Comparison of ENCODE assay signal across 37 cellular contexts in genomic region chr20:9920908-9921307, GRCh38.
"Had no signal": no experiment of that assay in that cellular context is flagged by ENCODE, and none has a peak within 500 bp of the region (broad histone marks: within the 10 kb centered on the region; RNA-seq: fewer than 3 reads in every experiment).

No MANE protein-coding gene starts in this region.

- FAIRE-seq: astrocyte, TTC549 had no signal

- H3K27me3 ChIP-seq: adrenal gland, body of pancreas, brain microvascular endothelial cell, breast epithelium had no signal

- H3K27me3 Mint-ChIP-seq: activated naive CD8-positive, alpha-beta T cell treated with anti-CD3 and anti-CD28 coated beads for 36 hours had no signal

- H3K9me3 ChIP-seq: adrenal gland, body of pancreas, breast epithelium had no signal

- H3K4me3 Mint-ChIP-seq: activated CD4-positive, alpha-beta memory T cell treated with anti-CD3 and anti-CD28 coated beads, Interleukin-2, amount 10 ng/mL, durations not matched to agents 7 days and 5 days; activated CD4-positive, alpha-beta T cell treated with anti-CD3 and anti-CD28 coated beads for 36 hours; activated CD4-positive, alpha-beta T cell treated with anti-CD3 and anti-CD28 coated beads, Interleukin-2, amount 10 ng/mL, durations not matched to agents 7 days and 5 days; activated CD8-positive, alpha-beta memory T cell treated with anti-CD3 and anti-CD28 coated beads, Interleukin-2, amount 10 ng/mL, durations not matched to agents 7 days and 5 days; activated CD8-positive, alpha-beta T cell treated with anti-CD3 and anti-CD28 coated beads, Interleukin-2, amount 10 ng/mL, durations not matched to agents 7 days and 5 days; activated naive CD4-positive, alpha-beta T cell treated with anti-CD3 and anti-CD28 coated beads for 36 hours; activated naive CD8-positive, alpha-beta T cell treated with anti-CD3 and anti-CD28 coated beads for 36 hours; activated T-cell treated with anti-CD3 and anti-CD28 coated beads, Interleukin-2, amount 50 U/mL, for 24 hours; T-helper 1 cell treated with Interleukin-12 subunit alpha and Interleukin-12 subunit beta and Interleukin-4 antibody, amounts not matched to agents 30 μg/mL and 1 μg/mL, for 36 hours; T-helper 2 cell treated with Interferon-gamma antibody and Interleukin-4, amounts not matched to agents 5 μg/mL and 100 μg/mL, for 36 hours; WTC11 had no signal

- H3K4me3 ChIP-seq: adrenal gland, body of pancreas, breast epithelium had no signal

- H3K27ac ChIP-seq: adrenal gland, body of pancreas, brain microvascular endothelial cell, breast epithelium, WERI-Rb-1 had no signal

- DNase-seq: activated CD4-positive, alpha-beta memory T cell treated with anti-CD3 and anti-CD28 coated beads, Interleukin-2, amount 10 ng/mL, durations not matched to agents 7 days and 5 days; activated CD4-positive, alpha-beta T cell treated with anti-CD3 and anti-CD28 coated beads for 1 hour; activated CD4-positive, alpha-beta T cell treated with anti-CD3 and anti-CD28 coated beads for 36 hours; activated CD4-positive, alpha-beta T cell treated with anti-CD3 and anti-CD28 coated beads for 48 hours; activated CD4-positive, alpha-beta T cell treated with anti-CD3 and anti-CD28 coated beads, Interleukin-2, amount 10 ng/mL, durations not matched to agents 7 days and 5 days; activated CD4-positive, alpha-beta T cell treated with anti-CD3 and anti-CD28 coated beads, Interleukin-2, amount 50 U/mL, for 48 hours; activated CD4-positive, CD25-positive, alpha-beta regulatory T cell; activated CD8-positive, alpha-beta memory T cell treated with anti-CD3 and anti-CD28 coated beads for 24 hours; activated CD8-positive, alpha-beta memory T cell treated with anti-CD3 and anti-CD28 coated beads, Interleukin-2, amount 10 ng/mL, durations not matched to agents 7 days and 5 days; activated CD8-positive, alpha-beta memory T cell treated with anti-CD3 and anti-CD28 coated beads, Interleukin-2, amount 50 U/mL, for 48 hours; activated CD8-positive, alpha-beta T cell treated with anti-CD3 and anti-CD28 coated beads, Interleukin-2, amount 10 ng/mL, durations not matched to agents 7 days and 5 days; activated effector memory CD4-positive, alpha-beta T cell treated with anti-CD3 and anti-CD28 coated beads, Interleukin-2, amount 50 U/mL, for 16 hours; activated gamma-delta T cell treated with Interleukin-2 at 50 U/mL for 16 hours; activated naive CD4-positive, alpha-beta T cell; activated naive CD4-positive, alpha-beta T cell treated with anti-CD3 and anti-CD28 coated beads for 36 hours; activated naive CD4-positive, alpha-beta T cell treated with anti-CD3 and anti-CD28 coated beads, Interleukin-2, amount 50 U/mL, for 16 hours; activated naive CD8-positive, alpha-beta T cell treated with anti-CD3 and anti-CD28 coated beads for 36 hours; activated T-cell treated with anti-CD3 and anti-CD28 coated beads, Interleukin-2, amount 50 U/mL, for 24 hours; activated T-cell treated with anti-CD3 and anti-CD28 coated beads, Interleukin-2, amount 50 U/mL, for 48 hours; adrenal gland; amniotic stem cell; aorta; body of pancreas; brain microvascular endothelial cell; central memory CD4-positive, alpha-beta T cell; T-helper 1 cell; T-helper 2 cell; T-helper 9 cell; WERI-Rb-1 had no signal

- H3K36me3 ChIP-seq: adrenal gland, brain microvascular endothelial cell, breast epithelium, WERI-Rb-1 had no signal

- H3K9me3 Mint-ChIP-seq: activated CD4-positive, alpha-beta memory T cell treated with anti-CD3 and anti-CD28 coated beads, Interleukin-2, amount 10 ng/mL, durations not matched to agents 7 days and 5 days; activated CD4-positive, alpha-beta T cell treated with anti-CD3 and anti-CD28 coated beads, Interleukin-2, amount 10 ng/mL, durations not matched to agents 7 days and 5 days; activated naive CD4-positive, alpha-beta T cell treated with anti-CD3 and anti-CD28 coated beads for 36 hours; activated naive CD4-positive, alpha-beta T cell treated with anti-CD3 and anti-CD28 coated beads, Interleukin-2, amount 50 U/mL, for 72 hours; activated naive CD8-positive, alpha-beta T cell treated with anti-CD3 and anti-CD28 coated beads for 36 hours; activated T-cell treated with anti-CD3 and anti-CD28 coated beads, Interleukin-2, amount 50 U/mL, for 24 hours; T-helper 1 cell treated with Interleukin-12 subunit alpha and Interleukin-12 subunit beta and Interleukin-4 antibody, amounts not matched to agents 30 μg/mL and 1 μg/mL, for 36 hours; T-helper 2 cell treated with Interferon-gamma antibody and Interleukin-4, amounts not matched to agents 5 μg/mL and 100 μg/mL, for 36 hours; WTC11 had no signal

- H3K27ac Mint-ChIP-seq: activated CD4-positive, alpha-beta memory T cell treated with anti-CD3 and anti-CD28 coated beads, Interleukin-2, amount 10 ng/mL, durations not matched to agents 7 days and 5 days; activated CD4-positive, alpha-beta T cell treated with anti-CD3 and anti-CD28 coated beads for 36 hours; activated CD4-positive, alpha-beta T cell treated with anti-CD3 and anti-CD28 coated beads, Interleukin-2, amount 10 ng/mL, durations not matched to agents 7 days and 5 days; activated CD8-positive, alpha-beta memory T cell treated with anti-CD3 and anti-CD28 coated beads, Interleukin-2, amount 10 ng/mL, durations not matched to agents 7 days and 5 days; activated CD8-positive, alpha-beta T cell treated with anti-CD3 and anti-CD28 coated beads, Interleukin-2, amount 10 ng/mL, durations not matched to agents 7 days and 5 days; activated naive CD4-positive, alpha-beta T cell treated with anti-CD3 and anti-CD28 coated beads for 36 hours; activated naive CD4-positive, alpha-beta T cell treated with anti-CD3 and anti-CD28 coated beads, Interleukin-2, amount 50 U/mL, for 72 hours; activated naive CD8-positive, alpha-beta T cell treated with anti-CD3 and anti-CD28 coated beads for 36 hours; activated T-cell treated with anti-CD3 and anti-CD28 coated beads, Interleukin-2, amount 50 U/mL, for 24 hours; T-helper 1 cell treated with Interleukin-12 subunit alpha and Interleukin-12 subunit beta and Interleukin-4 antibody, amounts not matched to agents 30 μg/mL and 1 μg/mL, for 36 hours; T-helper 2 cell treated with Interferon-gamma antibody and Interleukin-4, amounts not matched to agents 5 μg/mL and 100 μg/mL, for 36 hours; WTC11 had no signal

- H3K4me1 ChIP-seq: adrenal gland, breast epithelium had no signal

- H3K36me3 Mint-ChIP-seq: activated CD8-positive, alpha-beta memory T cell treated with anti-CD3 and anti-CD28 coated beads, Interleukin-2, amount 10 ng/mL, durations not matched to agents 7 days and 5 days; activated naive CD4-positive, alpha-beta T cell treated with anti-CD3 and anti-CD28 coated beads, Interleukin-2, amount 50 U/mL, for 72 hours; activated naive CD8-positive, alpha-beta T cell treated with anti-CD3 and anti-CD28 coated beads for 36 hours; WTC11 had no signal

- ATAC-seq: activated CD4-positive, alpha-beta T cell treated with anti-CD3 and anti-CD28 coated beads for 36 hours; activated CD4-positive, CD25-positive, alpha-beta regulatory T cell treated with anti-CD3 and anti-CD28 coated beads, Interleukin-2, amount 50 U/mL, for 24 hours; activated CD8-positive, alpha-beta memory T cell treated with anti-CD3 and anti-CD28 coated beads, Interleukin-2, amount 10 ng/mL, durations not matched to agents 7 days and 5 days; activated CD8-positive, alpha-beta T cell treated with anti-CD3 and anti-CD28 coated beads, Interleukin-2, amount 10 ng/mL, durations not matched to agents 7 days and 5 days; activated naive CD4-positive, alpha-beta T cell treated with anti-CD3 and anti-CD28 coated beads, Interleukin-2, amount 50 U/mL, for 72 hours; WTC11 had no signal

- H3K4me1 Mint-ChIP-seq: activated CD4-positive, alpha-beta memory T cell treated with anti-CD3 and anti-CD28 coated beads, Interleukin-2, amount 10 ng/mL, durations not matched to agents 7 days and 5 days; activated CD4-positive, alpha-beta T cell treated with anti-CD3 and anti-CD28 coated beads for 36 hours; activated CD4-positive, alpha-beta T cell treated with anti-CD3 and anti-CD28 coated beads, Interleukin-2, amount 10 ng/mL, durations not matched to agents 7 days and 5 days; activated CD8-positive, alpha-beta memory T cell treated with anti-CD3 and anti-CD28 coated beads, Interleukin-2, amount 10 ng/mL, durations not matched to agents 7 days and 5 days; activated naive CD8-positive, alpha-beta T cell treated with anti-CD3 and anti-CD28 coated beads for 36 hours; WTC11 had no signal
